In genomic region chr7:63925626-63926460, GRCh38 we compare ENCODE assay signal across 8 cellular contexts.
DNase-seq lines count a peak whose midpoint lies in the region; ATAC-seq and TF ChIP-seq lines count a peak whose summit lies in the region.

No MANE protein-coding gene starts in this region.

- H3K27ac ChIP-seq in 22Rv1 (peak overlapping the region; percentile 89), left lung (peak overlapping the region; percentile 90 to 93)

- no peaks in the 10 kb centered on the region for H3K36me3 ChIP-seq in left lung

- peaks cover 0 to 41% of the 10 kb centered on the region in 2 donors for H3K9me3 ChIP-seq in left lung

- intact Hi-C loops in left lung (cut with DNase I) = no loop called here

- TF ChIP-seq CTCF in 22Rv1 (IDR thresholded peaks at IDR 0.05) = no peak
- no peak for TF ChIP-seq CTCF in left lung (IDR thresholded peaks at IDR 0.05)

- peak overlapping the region; percentile 65 to 71 for H3K4me3 ChIP-seq in left lung

- no peaks in the 10 kb centered on the region for H3K27me3 ChIP-seq in left lung

- DNase-seq in T-helper 2 cell = peak; percentile 55 to 93 (median 79)
- peak; percentile 8 to 99 (median 89) for DNase-seq in anterior cingulate cortex (lab: John Stamatoyannopoulos, UW)
- peak; percentile 93 to 95 for DNase-seq in left lung
- DNase-seq in stimulated activated CD8-positive, alpha-beta memory T cell treated with anti-CD3 and anti-CD28 coated beads, Interleukin-12 subunit alpha, Interleukin-12 subunit beta, amount 100 ng/mL, for 1 hour (ENCODE audit: low read depth) = peak; percentile 84
- no peak for DNase-seq in iPS-NIHi11 (ENCODE audit: low spot score)
- DNase-seq in HuH-7.5 (ENCODE audit: low spot score) = no peak

- ATAC-seq in HG03095 (IDR thresholded peaks at IDR 0.05; ENCODE audit: unreplicated experiment) (peak; percentile 66), left lung (peak; percentile 99)

- no peaks in the 10 kb centered on the region for H3K4me1 ChIP-seq in left lung

Comparison
In these comparisons a context has a peak if more than half of its experiments do, and no peak if none do; other contexts are left out.
1. DNase-seq: peak in T-helper 2 cell (5 of 5), anterior cingulate cortex (58 of 58), left lung (2 of 2) and stimulated activated CD8-positive, alpha-beta memory T cell treated with anti-CD3 and anti-CD28 coated beads, Interleukin-12 subunit alpha, Interleukin-12 subunit beta, amount 100 ng/mL, for 1 hour (single experiment); none in iPS-NIHi11 (single experiment) and HuH-7.5 (single experiment).